ENCODE assay signal across 9 cellular contexts in the genomic region with DNA sequence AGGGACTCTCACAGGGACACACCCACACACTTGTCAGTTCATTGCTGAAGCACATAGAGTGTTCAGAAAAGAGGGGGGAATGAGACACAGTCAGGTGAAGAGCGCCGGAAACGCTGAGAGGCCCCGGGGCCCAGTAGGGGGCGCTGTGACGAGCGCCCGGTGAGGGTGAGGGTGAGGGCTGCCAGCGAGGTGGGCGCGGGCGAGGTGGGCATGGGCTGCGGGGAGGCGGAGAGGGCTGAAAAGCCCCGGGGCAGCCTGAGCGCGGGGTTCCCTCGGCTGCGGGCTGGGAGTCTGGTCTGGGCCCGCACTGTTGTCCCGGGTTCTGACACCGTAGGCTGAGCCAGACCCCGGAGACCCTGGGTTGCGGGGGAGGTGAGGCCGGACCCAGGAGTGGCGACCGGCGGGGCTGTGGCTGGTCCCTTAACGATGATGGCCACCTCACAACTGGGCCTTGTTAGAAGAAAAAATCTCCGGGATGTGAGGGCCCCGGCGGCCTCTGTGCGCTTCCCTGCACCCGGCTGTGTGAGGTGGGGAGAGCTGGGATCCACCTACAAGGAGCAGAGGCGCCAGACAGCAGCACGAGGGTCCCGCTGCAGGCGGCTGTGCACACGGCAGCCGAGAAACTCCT.
DNase-seq lines count a peak whose midpoint lies in the region; TF ChIP-seq lines count a peak whose summit lies in the region.
"Had no signal": no experiment of that assay in that cellular context is flagged by ENCODE, and none has a peak within 500 bp of the region (broad histone marks: within the 10 kb centered on the region; RNA-seq: fewer than 3 reads in every experiment).

No MANE protein-coding gene starts in this region.

- H3K9me3 ChIP-seq in HUES64 (ENCODE audit: insufficient read depth, low read depth, low read length) (no peaks in the 10 kb centered on the region), neural cell (ENCODE audit: low read length) (no peaks in the 10 kb centered on the region), mesenchymal stem cell (ENCODE audit: control insufficient read depth, low read length) (no peaks in the 10 kb centered on the region), Caco-2 (no peaks in the 10 kb centered on the region)

- H2AFZ ChIP-seq in neural cell (ENCODE audit: low read depth, low read length), result no peak overlapping the region
- no peak overlapping the region for H2AFZ ChIP-seq in mesenchymal stem cell (ENCODE audit: low read depth, low read length)

- TF ChIP-seq RAD21 in neural cell (conservative IDR thresholded peaks at IDR 0.05), result no peak

- H4K20me1 ChIP-seq in neural cell (ENCODE audit: insufficient read depth), result no peaks in the 10 kb centered on the region

- H3K4me2 ChIP-seq in neural cell (ENCODE audit: low read length), result no peak overlapping the region
- no peak overlapping the region for H3K4me2 ChIP-seq in mesenchymal stem cell (ENCODE audit: low read length, poor library complexity, severe bottlenecking)

- no peaks in the 10 kb centered on the region for H3K36me3 ChIP-seq in HUES64 (ENCODE audit: insufficient read depth, low read length)
- no peaks in the 10 kb centered on the region for H3K36me3 ChIP-seq in neural cell (ENCODE audit: insufficient read depth, low read length)
- no peaks in the 10 kb centered on the region for H3K36me3 ChIP-seq in mesenchymal stem cell (ENCODE audit: control insufficient read depth in 1 of 2, insufficient read depth in 2 of 2, low read depth in 1 of 2, low read length in 2 of 2)
- no peaks in the 10 kb centered on the region for H3K36me3 ChIP-seq in Caco-2 (ENCODE audit: control insufficient read depth, insufficient read depth, low read length)

- H3K27ac Mint-ChIP-seq in Caco-2 (ENCODE audit: unreplicated experiment), result no peak overlapping the region

- H3F3A ChIP-seq in neural cell (ENCODE audit: insufficient read depth, low read length, poor library complexity, severe bottlenecking), result no peaks in the 10 kb centered on the region

- TF ChIP-seq CTCF in GM10266 (IDR thresholded peaks at IDR 0.05; ENCODE audit: control insufficient read depth, insufficient read depth, low read depth, missing control alignments), result peak; percentile 18
- TF ChIP-seq CTCF in choroid plexus epithelial cell (conservative IDR thresholded peaks at IDR 0.05; ENCODE audit: low read depth, low read length), result peak; percentile 13
- peak; percentile 30 for TF ChIP-seq CTCF in neural cell (IDR thresholded peaks at IDR 0.05; ENCODE audit: poor library complexity, severe bottlenecking)
- peak in 1 of 2 experiments; percentile 12 for TF ChIP-seq CTCF in Caco-2 (IDR thresholded peaks at IDR 0.05; ENCODE audit: insufficient read depth in 1 of 2, low read depth in 1 of 2, low read length in 1 of 2, severe bottlenecking in 1 of 2, unreplicated experiment in 1 of 2)

- no TSS peak for BruUV-seq in Caco-2 (replicated peaks; lab: Mats Ljungman, UMichigan)

- no peaks in the 10 kb centered on the region for H3K36me3 Mint-ChIP-seq in Caco-2 (ENCODE audit: insufficient read depth, unreplicated experiment)

- H3K4me1 ChIP-seq in HUES64 (ENCODE audit: insufficient read depth, low read length) (0 out of 2 replicates have a peak, but pooled peaks cover 3% of the 10 kb centered on the region), mesenchymal stem cell (ENCODE audit: control insufficient read depth, insufficient read depth, low read depth, low read length) (peaks cover 2% of the 10 kb centered on the region), Caco-2 (no peaks in the 10 kb centered on the region)

- POLR2A ChIA-PET in Caco-2 (lab: Charles Lee), result no interaction called here

- no peak for TF ChIP-seq EP300 in neural cell (conservative IDR thresholded peaks at IDR 0.05; ENCODE audit: poor library complexity, severe bottlenecking)

- no peak overlapping the region for H3K4me3 Mint-ChIP-seq in Caco-2 (ENCODE audit: unreplicated experiment)

- no peak overlapping the region for H3K4ac ChIP-seq in mesenchymal stem cell (ENCODE audit: low read depth in 1 of 2, low read length in 2 of 2)

- H3K9me2 ChIP-seq in neural cell (ENCODE audit: insufficient read depth, low read length), result no peaks in the 10 kb centered on the region

- intact Hi-C loops in Caco-2 (cut with micrococcal nuclease; ENCODE audit: unreplicated experiment), result no loop called here

- no peaks in the 10 kb centered on the region for H3K9me3 Mint-ChIP-seq in Caco-2 (ENCODE audit: unreplicated experiment)

- H3K4me3 ChIP-seq in HUES64 (ENCODE audit: low read length) (peak overlapping the region; percentile 64), choroid plexus epithelial cell (ENCODE audit: low read depth, low read length) (no peak overlapping the region), neural cell (ENCODE audit: low read length) (no peak overlapping the region), mesenchymal stem cell (ENCODE audit: insufficient read depth in 1 of 2, low read depth in 1 of 2, low read length in 2 of 2) (no peak overlapping the region), Caco-2 (ENCODE audit: low read depth, low read length) (no peak overlapping the region)

- H3K27ac ChIP-seq in HUES64 (ENCODE audit: low read depth, low read length) (no peak overlapping the region), neural cell (ENCODE audit: low read length) (no peak overlapping the region), mesenchymal stem cell (ENCODE audit: low read length, poor library complexity, severe bottlenecking) (no peak overlapping the region)

- WGBS in HUES64, result 4% methylated on average over 40 of the region's 40 CpGs
- WGBS in mesenchymal stem cell, result 7% methylated on average over 32 of the region's 40 CpGs

- no peak overlapping the region for H2BK15ac ChIP-seq in mesenchymal stem cell (ENCODE audit: low read depth, poor library complexity, severe bottlenecking)

- H2BK120ac ChIP-seq in mesenchymal stem cell (ENCODE audit: low read depth, low read length), result no peak overlapping the region

- no peaks in the 10 kb centered on the region for H3K79me1 ChIP-seq in mesenchymal stem cell (replicated peaks; ENCODE audit: low read length, poor library complexity, severe bottlenecking)

- H3K14ac ChIP-seq in mesenchymal stem cell (ENCODE audit: low read length in 2 of 2), result no peak overlapping the region

- no peaks in the 10 kb centered on the region for H3K4me1 Mint-ChIP-seq in Caco-2 (ENCODE audit: low read depth, unreplicated experiment)

- H3K27me3 ChIP-seq in HUES64 (ENCODE audit: insufficient read depth, low read length) (peaks cover 14% of the 10 kb centered on the region), neural cell (ENCODE audit: insufficient read depth, low read depth, low read length) (no peaks in the 10 kb centered on the region), mesenchymal stem cell (ENCODE audit: control insufficient read depth in 1 of 2, insufficient read depth in 1 of 2, low read length in 2 of 2) (peaks cover 52 to 58% of the 10 kb centered on the region in 2 experiments), Caco-2 (replicated peaks; ENCODE audit: control insufficient read depth, insufficient read depth, low read length) (no peaks in the 10 kb centered on the region)

- H3K18ac ChIP-seq in mesenchymal stem cell (ENCODE audit: low read depth in 1 of 2, low read length in 2 of 2), result no peak overlapping the region

- no peak for DNase-seq in GM10266 (ENCODE audit: extremely low spot score)
- no peak for DNase-seq in choroid plexus epithelial cell (ENCODE audit: low read depth)
- DNase-seq in occipital lobe (lab: John Stamatoyannopoulos, UW), result no peak
- DNase-seq in NCI-H2107 treated with DMSO at 0.1 percent for 48 hours (lab: John Stamatoyannopoulos, UW; ENCODE audit: unreplicated experiment), result no peak
- no peak for DNase-seq in mesenchymal stem cell
- no peak for DNase-seq in Caco-2
- DNase-seq: NCI-H146 had no signal

- no peak overlapping the region for H3K23ac ChIP-seq in mesenchymal stem cell (ENCODE audit: low read length in 2 of 2)

- no peak overlapping the region for H2AK5ac ChIP-seq in mesenchymal stem cell (ENCODE audit: low read length, severe bottlenecking)

- no peak overlapping the region for H4K8ac ChIP-seq in mesenchymal stem cell (ENCODE audit: low read length)

- H2BK5ac ChIP-seq in mesenchymal stem cell (ENCODE audit: low read depth, low read length, poor library complexity, severe bottlenecking), result no peak overlapping the region

- CTCF ChIA-PET in Caco-2 (lab: Charles Lee), result no interaction called here

- H3K79me2 ChIP-seq in neural cell (replicated peaks; ENCODE audit: insufficient read depth, low read length), result no peaks in the 10 kb centered on the region

- no peak overlapping the region for H4K91ac ChIP-seq in mesenchymal stem cell (ENCODE audit: low read length)

- peaks cover 18% of the 10 kb centered on the region for H3K27me3 Mint-ChIP-seq in Caco-2 (ENCODE audit: insufficient read depth, unreplicated experiment)

- no peak overlapping the region for H2BK12ac ChIP-seq in mesenchymal stem cell (ENCODE audit: low read length in 2 of 2)

- H3K9ac ChIP-seq in HUES64 (ENCODE audit: low read depth, low read length) (peak overlapping the region; percentile 57), neural cell (ENCODE audit: low read length) (no peak overlapping the region), mesenchymal stem cell (ENCODE audit: low read length) (no peak overlapping the region)

TF ChIP-seq in neural cell, 6 proteins besides CTCF, POLR2A, EP300 and RAD21 (continues in another document):
- TF ChIP-seq POLR2AphosphoS5 (IDR thresholded peaks at IDR 0.05), result no peak
- no peak for TF ChIP-seq SMC3 (conservative IDR thresholded peaks at IDR 0.05; ENCODE audit: poor library complexity)
- no peak for TF ChIP-seq MXI1 (conservative IDR thresholded peaks at IDR 0.05; ENCODE audit: poor library complexity, severe bottlenecking)
